In genomic region chr2:121285077-121285449, GRCh38 we compare ENCODE assay signal across 8 cellular contexts. TPM values are rescaled to one million over a fixed set of nuclear protein-coding genes. Genes with fewer than 3 reads are reported as not detected.
A peak's percentile ranks its signal among the peaks of the same experiment; 100 is the strongest.
DNase-seq lines count a peak whose midpoint lies in the region; ATAC-seq and TF ChIP-seq lines count a peak whose summit lies in the region.

Gene TFCP2L1 (minus strand): TSS chr2:121285202. CDS start chr2:121285109, 93 bp downstream.

- H3K27ac Mint-ChIP-seq in T-helper 1 cell treated with Interleukin-12 subunit alpha and Interleukin-12 subunit beta and Interleukin-4 antibody, amounts not matched to agents 30 μg/mL and 1 μg/mL, for 36 hours: no peak within 1 kb of the TSS
- no peak within 1 kb of the TSS for H3K27ac Mint-ChIP-seq in osteocyte (ENCODE audit: unreplicated experiment)

- no peak for TF ChIP-seq POLR2A in esophagus muscularis mucosa (IDR thresholded peaks at IDR 0.05; ENCODE audit: low read depth)

- H3K4me3 Mint-ChIP-seq in T-helper 1 cell treated with Interleukin-12 subunit alpha and Interleukin-12 subunit beta and Interleukin-4 antibody, amounts not matched to agents 30 μg/mL and 1 μg/mL, for 36 hours: peak within 1 kb of the TSS; percentile 70
- peak within 1 kb of the TSS; percentile 63 for H3K4me3 Mint-ChIP-seq in osteocyte (ENCODE audit: unreplicated experiment)

- intact Hi-C loops in esophagus muscularis mucosa (cut with DNase I): no loop called here

- 0% methylated on average over 2 of the region's 51 CpGs for WGBS in esophagus muscularis mucosa

- H3K4me1 ChIP-seq in ES-I3 (ENCODE audit: insufficient read depth, low read length) (peaks cover 10% of the 10 kb centered on the region), esophagus muscularis mucosa (peaks cover 10 to 17% (median 16%) of the 10 kb centered on the region in 4 donors)

- H3K36me3 ChIP-seq in ES-I3 (ENCODE audit: insufficient read depth, low read length) (no peaks in the 10 kb centered on the region), esophagus muscularis mucosa (no peaks in the 10 kb centered on the region)

- no peaks in the 10 kb centered on the region for H3K9me3 Mint-ChIP-seq in T-helper 1 cell treated with Interleukin-12 subunit alpha and Interleukin-12 subunit beta and Interleukin-4 antibody, amounts not matched to agents 30 μg/mL and 1 μg/mL, for 36 hours
- H3K9me3 Mint-ChIP-seq in osteocyte (ENCODE audit: unreplicated experiment): no peaks in the 10 kb centered on the region

- no peaks in the 10 kb centered on the region for H3K36me3 Mint-ChIP-seq in T-helper 1 cell treated with Interleukin-12 subunit alpha and Interleukin-12 subunit beta and Interleukin-4 antibody, amounts not matched to agents 30 μg/mL and 1 μg/mL, for 36 hours (ENCODE audit: low read depth)
- no peaks in the 10 kb centered on the region for H3K36me3 Mint-ChIP-seq in osteocyte (ENCODE audit: unreplicated experiment)

- DNase-seq in esophagus muscularis mucosa (ENCODE audit: extremely low spot score) (no peak), osteocyte (ENCODE audit: extremely low spot score, unreplicated experiment) (no peak), NK-92 (lab: John Stamatoyannopoulos, UW; ENCODE audit: unreplicated experiment) (no peak), HCEC 1CT (no peak), midbrain (lab: John Stamatoyannopoulos, UW) (no peak)

- H3K9ac ChIP-seq in ES-I3 (ENCODE audit: low read depth, low read length): peak within 1 kb of the TSS; percentile 81

- H3K9me3 ChIP-seq in ES-I3 (ENCODE audit: control insufficient read depth, insufficient read depth, low read length) (no peaks in the 10 kb centered on the region), esophagus muscularis mucosa (no peaks in the 10 kb centered on the region)

- TF ChIP-seq EP300 in esophagus muscularis mucosa (IDR thresholded peaks at IDR 0.05): no peak

- H3K4me1 Mint-ChIP-seq in T-helper 1 cell treated with Interleukin-12 subunit alpha and Interleukin-12 subunit beta and Interleukin-4 antibody, amounts not matched to agents 30 μg/mL and 1 μg/mL, for 36 hours (ENCODE audit: low read depth): peaks cover 2% of the 10 kb centered on the region
- H3K4me1 Mint-ChIP-seq in osteocyte (ENCODE audit: unreplicated experiment): peaks cover 9% of the 10 kb centered on the region

- ATAC-seq in HG02943 (IDR thresholded peaks at IDR 0.05; ENCODE audit: low read depth, unreplicated experiment): peak; percentile 55

- H3K27me3 Mint-ChIP-seq in T-helper 1 cell treated with Interleukin-12 subunit alpha and Interleukin-12 subunit beta and Interleukin-4 antibody, amounts not matched to agents 30 μg/mL and 1 μg/mL, for 36 hours (ENCODE audit: low read depth): peaks cover 48% of the 10 kb centered on the region
- peaks cover 59% of the 10 kb centered on the region for H3K27me3 Mint-ChIP-seq in osteocyte (ENCODE audit: unreplicated experiment)

- H3K27ac ChIP-seq in esophagus muscularis mucosa (replicated peaks in 1 of 4): peak within 1 kb of the TSS in 1 of 4 donors; percentile 48

- H3K4me3 ChIP-seq in esophagus muscularis mucosa: peak within 1 kb of the TSS; percentile 44 to 58 (median 48)

- TF ChIP-seq CTCF in esophagus muscularis mucosa (IDR thresholded peaks at IDR 0.05): no peak
- no peak for TF ChIP-seq CTCF in osteocyte (IDR thresholded peaks at IDR 0.05)

- peaks cover 0 to 63% (median 19%) of the 10 kb centered on the region in 4 donors for H3K27me3 ChIP-seq in esophagus muscularis mucosa

RNA-seq across cellular contexts. Expression of gene TFCP2L1, which starts in this region (rescaled TPM):
- 1 to 10 TPM in 1 of 4 donors, under 1 TPM in 3; 0.39 to 1.6 (median 0.46) TPM for total RNA-seq in esophagus muscularis mucosa
- total RNA-seq in osteocyte: not detected in 2 replicates
